ENCODE assay signal across 22 cellular contexts in the genomic region with DNA sequence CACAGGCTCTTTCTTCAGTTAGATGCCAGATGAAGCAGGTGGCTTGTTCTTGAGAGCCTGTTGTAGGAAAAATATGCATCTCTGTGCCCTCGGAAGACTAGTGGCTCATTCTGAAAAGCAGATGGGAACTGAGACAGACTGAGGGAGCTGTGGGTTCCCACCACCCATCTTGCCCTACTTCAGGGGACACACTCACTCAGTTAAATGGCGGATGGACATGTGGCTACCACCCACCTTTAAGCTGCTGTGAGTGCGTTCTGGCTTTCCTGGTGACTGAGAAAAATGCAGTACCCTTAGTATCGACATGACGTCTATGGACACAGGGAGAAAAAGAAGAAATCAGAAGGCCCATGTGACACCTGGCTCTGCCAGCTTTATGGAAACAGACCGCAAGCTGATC. TPM values are rescaled to one million over a fixed set of nuclear protein-coding genes. Genes with fewer than 3 reads are reported as not detected.
A peak's percentile ranks its signal among the peaks of the same experiment; 100 is the strongest.
DNase-seq lines count a peak whose midpoint lies in the region.
"Had no signal": no experiment of that assay in that cellular context is flagged by ENCODE, and none has a peak within 500 bp of the region (broad histone marks: within the 10 kb centered on the region; RNA-seq: fewer than 3 reads in every experiment).

No MANE protein-coding gene starts in this region.

- DNase-seq in NCI-H446 treated with DMSO at 0.1 percent for 48 hours (lab: John Stamatoyannopoulos, UW): peak; percentile 9
- DNase-seq in cerebellar cortex (ENCODE audit: low spot score): peak; percentile 12
- DNase-seq in inferior parietal cortex (ENCODE audit: extremely low spot score): peak; percentile 44
- peak in 6 of 10 donors; percentile 37 to 86 (median 58) for DNase-seq in posterior cingulate gyrus
- DNase-seq in T-helper 1 cell: no peak
- no peak for DNase-seq in AG20443 (ENCODE audit: low spot score)
- no peak for DNase-seq in A172 (ENCODE audit: low spot score)
- DNase-seq in NCI-H1105 treated with DMSO at 0.1 percent for 48 hours (lab: John Stamatoyannopoulos, UW): no peak
- DNase-seq: CD8-positive, alpha-beta memory T cell; DND-41; GDM1; KG1; NCI-H1436 treated with DMSO at 0.1 percent for 48 hours; NCI-H2081; NCI-H2227 treated with DMSO at 0.1 percent for 48 hours; NCI-H526 treated with DMSO at 0.1 percent for 48 hours; OCI-M1; RPMI8226; SJCRH30; SW 1271 had no signal

- intact Hi-C loops in posterior cingulate gyrus (cut with DNase I): no loop called here

RNA-seq across cellular contexts. Expression of a gene that starts 50.3 kb away (rescaled TPM):
- 0.62 and 0.71 TPM in 2 replicates for total RNA-seq in A172 (2014; rRNA removed; shearing (Covaris generic))
- total RNA-seq: CD8-positive, alpha-beta memory T cell; GM12878; HepG2 had no signal

Comparison
In these comparisons a context has a peak if more than half of its experiments do, and no peak if none do; other contexts are left out.
1. DNase-seq: peak in NCI-H446 treated with DMSO at 0.1 percent for 48 hours (single experiment), cerebellar cortex (single experiment), inferior parietal cortex (single experiment) and posterior cingulate gyrus (6 of 10); none in T-helper 1 cell (0 of 5), AG20443 (single experiment), A172 (single experiment) and NCI-H1105 treated with DMSO at 0.1 percent for 48 hours (single experiment).